ENCODE assay signal across 14 cellular contexts in genomic region chr20:48599106-48599747, GRCh38.
"Had no signal": no experiment of that assay in that cellular context is flagged by ENCODE, and none has a peak within 500 bp of the region (broad histone marks: within the 10 kb centered on the region; RNA-seq: fewer than 3 reads in every experiment).

No MANE protein-coding gene starts in this region.

- H3K27ac Mint-ChIP-seq: activated CD4-positive, alpha-beta T cell treated with anti-CD3 and anti-CD28 coated beads, Interleukin-2, amount 10 ng/mL, durations not matched to agents 7 days and 5 days; activated naive CD4-positive, alpha-beta T cell treated with anti-CD3 and anti-CD28 coated beads for 36 hours; effector memory CD8-positive, alpha-beta T cell; T-helper 17 cell had no signal

- H3K4me1 Mint-ChIP-seq: activated CD4-positive, alpha-beta T cell treated with anti-CD3 and anti-CD28 coated beads, Interleukin-2, amount 10 ng/mL, durations not matched to agents 7 days and 5 days had no signal

- DNase-seq: activated CD4-positive, alpha-beta T cell treated with anti-CD3 and anti-CD28 coated beads, Interleukin-2, amount 10 ng/mL, durations not matched to agents 7 days and 5 days; activated CD8-positive, alpha-beta memory T cell treated with anti-CD3 and anti-CD28 coated beads for 24 hours; activated naive CD4-positive, alpha-beta T cell treated with anti-CD3 and anti-CD28 coated beads for 36 hours; dermis blood vessel endothelial cell; effector memory CD8-positive, alpha-beta T cell; foreskin melanocyte; stimulated activated CD4-positive, alpha-beta T cell treated with anti-CD3 and anti-CD28 coated beads, Interleukin-2, amount 100 ng/mL, for 48 hours; stimulated activated naive CD4-positive, alpha-beta T cell; T-helper 17 cell had no signal

- H3K27ac ChIP-seq: ascending aorta, breast epithelium, epithelial cell of prostate, ovary, transverse colon had no signal

- H3K9me3 Mint-ChIP-seq: activated CD4-positive, alpha-beta T cell treated with anti-CD3 and anti-CD28 coated beads, Interleukin-2, amount 10 ng/mL, durations not matched to agents 7 days and 5 days; activated naive CD4-positive, alpha-beta T cell treated with anti-CD3 and anti-CD28 coated beads for 36 hours; effector memory CD8-positive, alpha-beta T cell had no signal

- ATAC-seq: effector memory CD8-positive, alpha-beta T cell; T-helper 17 cell had no signal

- H3K4me3 ChIP-seq: ascending aorta, breast epithelium, ovary, transverse colon had no signal

- H3K9me3 ChIP-seq: ascending aorta, breast epithelium, ovary, transverse colon had no signal

- H3K27me3 ChIP-seq: ascending aorta, breast epithelium, ovary, transverse colon had no signal

- H3K27me3 Mint-ChIP-seq: activated CD4-positive, alpha-beta T cell treated with anti-CD3 and anti-CD28 coated beads, Interleukin-2, amount 10 ng/mL, durations not matched to agents 7 days and 5 days had no signal

- H3K4me1 ChIP-seq: ascending aorta, breast epithelium had no signal

- H3K36me3 ChIP-seq: ascending aorta, breast epithelium, ovary, transverse colon had no signal

- H3K4me3 Mint-ChIP-seq: activated CD4-positive, alpha-beta T cell treated with anti-CD3 and anti-CD28 coated beads, Interleukin-2, amount 10 ng/mL, durations not matched to agents 7 days and 5 days; activated naive CD4-positive, alpha-beta T cell treated with anti-CD3 and anti-CD28 coated beads for 36 hours; effector memory CD8-positive, alpha-beta T cell; T-helper 17 cell had no signal
